ENCODE assay signal across 8 cellular contexts in genomic region chr14:103103461-103104388, GRCh38. TPM values are rescaled to one million over a fixed set of nuclear protein-coding genes. Genes with fewer than 3 reads are reported as not detected.
DNase-seq lines count a peak whose midpoint lies in the region; ATAC-seq, FAIRE-seq and TF ChIP-seq lines count a peak whose summit lies in the region.

No MANE protein-coding gene starts in this region.

- H3K4me3 Mint-ChIP-seq in activated T-helper 1 cell treated with anti-CD3 and anti-CD28 coated beads, Interleukin-12 subunit alpha, Interleukin-12 subunit beta, Interleukin-2, Interleukin-4 antibody, amounts not matched to agents 30 ng/mL and 10 ng/mL and 1 ng/mL, durations not matched to agents 14 hours and 24 hours and 36 hours, result peak overlapping the region; percentile 53

- DNase-seq in DMS53 (lab: John Stamatoyannopoulos, UW), result peak; percentile 80
- peak; percentile 70 for DNase-seq in NCI-H1105 treated with DMSO at 0.1 percent for 48 hours (lab: John Stamatoyannopoulos, UW)
- no peak for DNase-seq in activated T-helper 1 cell treated with anti-CD3 and anti-CD28 coated beads, Interleukin-12 subunit alpha, Interleukin-12 subunit beta, Interleukin-2, Interleukin-4 antibody, amounts not matched to agents 30 ng/mL and 10 ng/mL and 1 ng/mL, durations not matched to agents 14 hours and 24 hours and 36 hours (ENCODE audit: low spot score)
- peak; percentile 91 for DNase-seq in kidney
- DNase-seq in SKM-1 (lab: John Stamatoyannopoulos, UW; ENCODE audit: unreplicated experiment), result no peak
- no peak for DNase-seq in activated CD4-positive, CD25-positive, alpha-beta regulatory T cell treated with anti-CD3 and anti-CD28 coated beads, Interleukin-2, amount 50 U/mL, for 72 hours

- H3K4me3 ChIP-seq in kidney (ENCODE audit: low read length in 2 of 2), result peak overlapping the region in 1 of 2 donors; percentile 25

- H3K9me3 ChIP-seq in kidney (ENCODE audit: control insufficient read depth in 1 of 2, low read length in 2 of 2), result no peaks in the 10 kb centered on the region

- intact Hi-C loops in activated T-helper 1 cell treated with anti-CD3 and anti-CD28 coated beads, Interleukin-12 subunit alpha, Interleukin-12 subunit beta, Interleukin-2, Interleukin-4 antibody, amounts not matched to agents 30 ng/mL and 10 ng/mL and 1 ng/mL, durations not matched to agents 14 hours and 24 hours and 36 hours (cut with micrococcal nuclease), result loop anchor here (2.0 kb wide), 1 partner anchor 37 kb away; no protein-coding TSS in a partner anchor
- intact Hi-C loops in kidney (cut with DNase I), result loop anchor here (10.0 kb wide), 2 partner anchors 71 to 191 kb away; no protein-coding TSS in a partner anchor

- H3K36me3 Mint-ChIP-seq in activated T-helper 1 cell treated with anti-CD3 and anti-CD28 coated beads, Interleukin-12 subunit alpha, Interleukin-12 subunit beta, Interleukin-2, Interleukin-4 antibody, amounts not matched to agents 30 ng/mL and 10 ng/mL and 1 ng/mL, durations not matched to agents 14 hours and 24 hours and 36 hours (ENCODE audit: low read depth), result no peaks in the 10 kb centered on the region

- H3K9me3 Mint-ChIP-seq in activated T-helper 1 cell treated with anti-CD3 and anti-CD28 coated beads, Interleukin-12 subunit alpha, Interleukin-12 subunit beta, Interleukin-2, Interleukin-4 antibody, amounts not matched to agents 30 ng/mL and 10 ng/mL and 1 ng/mL, durations not matched to agents 14 hours and 24 hours and 36 hours, result no peaks in the 10 kb centered on the region

- no peaks in the 10 kb centered on the region for H3K36me3 ChIP-seq in kidney (ENCODE audit: control insufficient read depth in 1 of 2, insufficient read depth in 2 of 2, low read length in 2 of 2)

- H3K27me3 Mint-ChIP-seq in activated T-helper 1 cell treated with anti-CD3 and anti-CD28 coated beads, Interleukin-12 subunit alpha, Interleukin-12 subunit beta, Interleukin-2, Interleukin-4 antibody, amounts not matched to agents 30 ng/mL and 10 ng/mL and 1 ng/mL, durations not matched to agents 14 hours and 24 hours and 36 hours (ENCODE audit: insufficient read depth), result peaks cover 38% of the 10 kb centered on the region

- H3K9ac ChIP-seq in kidney (ENCODE audit: low read length in 2 of 2), result no peak overlapping the region

- FAIRE-seq in kidney (lab: Jason Lieb, UNC), result no peak

- peaks cover 5% of the 10 kb centered on the region for H3K4me1 Mint-ChIP-seq in activated T-helper 1 cell treated with anti-CD3 and anti-CD28 coated beads, Interleukin-12 subunit alpha, Interleukin-12 subunit beta, Interleukin-2, Interleukin-4 antibody, amounts not matched to agents 30 ng/mL and 10 ng/mL and 1 ng/mL, durations not matched to agents 14 hours and 24 hours and 36 hours (ENCODE audit: low read depth)

- peaks cover 0 to 14% of the 10 kb centered on the region in 2 donors for H3K4me1 ChIP-seq in kidney (ENCODE audit: control insufficient read depth in 1 of 2, insufficient read depth in 1 of 2, low read depth in 1 of 2, low read length in 2 of 2)

- ATAC-seq in GM21723 (IDR thresholded peaks at IDR 0.05; ENCODE audit: unreplicated experiment) (no peak), GM21423 (IDR thresholded peaks at IDR 0.05; ENCODE audit: unreplicated experiment) (no peak)

- H3K27ac ChIP-seq in kidney (ENCODE audit: low read depth in 2 of 2, low read length in 2 of 2), result no peak overlapping the region

- TF ChIP-seq CTCF in kidney (IDR thresholded peaks at IDR 0.05; ENCODE audit: borderline replicate concordance, extremely low read depth, insufficient read depth), result no peak

- H3K27ac Mint-ChIP-seq in activated T-helper 1 cell treated with anti-CD3 and anti-CD28 coated beads, Interleukin-12 subunit alpha, Interleukin-12 subunit beta, Interleukin-2, Interleukin-4 antibody, amounts not matched to agents 30 ng/mL and 10 ng/mL and 1 ng/mL, durations not matched to agents 14 hours and 24 hours and 36 hours, result no peak overlapping the region

RNA-seq across cellular contexts. Expression of gene EXOC3L4, which starts 9.2 kb away (rescaled TPM):
- not detected in 2 replicates for total RNA-seq in activated T-helper 1 cell treated with anti-CD3 and anti-CD28 coated beads, Interleukin-12 subunit alpha, Interleukin-12 subunit beta, Interleukin-2, Interleukin-4 antibody, amounts not matched to agents 30 ng/mL and 10 ng/mL and 1 ng/mL, durations not matched to agents 14 hours and 24 hours and 36 hours
- total RNA-seq in kidney, result 11.6 TPM
- polyA plus RNA-seq in kidney (ENCODE audit: insufficient read depth, low read depth, low replicate concordance), result 15.6 TPM

RNA-seq across cellular contexts. Expression of gene TNFAIP2, which starts 19.5 kb away (rescaled TPM):
- 2.3 and 2.4 TPM in 2 replicates for total RNA-seq in activated T-helper 1 cell treated with anti-CD3 and anti-CD28 coated beads, Interleukin-12 subunit alpha, Interleukin-12 subunit beta, Interleukin-2, Interleukin-4 antibody, amounts not matched to agents 30 ng/mL and 10 ng/mL and 1 ng/mL, durations not matched to agents 14 hours and 24 hours and 36 hours
- 301 TPM for total RNA-seq in kidney
- 42.9 TPM for polyA plus RNA-seq in kidney (ENCODE audit: insufficient read depth, low read depth, low replicate concordance)

RNA-seq across cellular contexts. Expression of gene LBHD2, which starts 19.7 kb away (rescaled TPM):
- not detected in 2 replicates for total RNA-seq in activated T-helper 1 cell treated with anti-CD3 and anti-CD28 coated beads, Interleukin-12 subunit alpha, Interleukin-12 subunit beta, Interleukin-2, Interleukin-4 antibody, amounts not matched to agents 30 ng/mL and 10 ng/mL and 1 ng/mL, durations not matched to agents 14 hours and 24 hours and 36 hours
- not detected for total RNA-seq in kidney
- polyA plus RNA-seq in kidney (ENCODE audit: insufficient read depth, low read depth, low replicate concordance), result 0.82 TPM

RNA-seq across cellular contexts. Expression of gene CDC42BPB, which starts 46.4 kb away (rescaled TPM):
- 1.5 and 1.6 TPM in 2 replicates for total RNA-seq in activated T-helper 1 cell treated with anti-CD3 and anti-CD28 coated beads, Interleukin-12 subunit alpha, Interleukin-12 subunit beta, Interleukin-2, Interleukin-4 antibody, amounts not matched to agents 30 ng/mL and 10 ng/mL and 1 ng/mL, durations not matched to agents 14 hours and 24 hours and 36 hours
- total RNA-seq in kidney, result 127 TPM
- polyA plus RNA-seq in kidney (ENCODE audit: insufficient read depth, low read depth, low replicate concordance), result 22.5 TPM

Comparison
In these comparisons a context has a peak if more than half of its experiments do, and no peak if none do; other contexts are left out.
1. DNase-seq: peak in DMS53 (single experiment), NCI-H1105 treated with DMSO at 0.1 percent for 48 hours (single experiment) and kidney (single experiment); none in activated T-helper 1 cell treated with anti-CD3 and anti-CD28 coated beads, Interleukin-12 subunit alpha, Interleukin-12 subunit beta, Interleukin-2, Interleukin-4 antibody, amounts not matched to agents 30 ng/mL and 10 ng/mL and 1 ng/mL, durations not matched to agents 14 hours and 24 hours and 36 hours (single experiment), SKM-1 (single experiment) and activated CD4-positive, CD25-positive, alpha-beta regulatory T cell treated with anti-CD3 and anti-CD28 coated beads, Interleukin-2, amount 50 U/mL, for 72 hours (single experiment).
2. RNA of gene EXOC3L4, which starts 9.2 kb away (total RNA-seq): 11.6 TPM in kidney (single experiment); not detected in activated T-helper 1 cell treated with anti-CD3 and anti-CD28 coated beads, Interleukin-12 subunit alpha, Interleukin-12 subunit beta, Interleukin-2, Interleukin-4 antibody, amounts not matched to agents 30 ng/mL and 10 ng/mL and 1 ng/mL, durations not matched to agents 14 hours and 24 hours and 36 hours; every median in the first group is over 10 times any median in the second.
3. RNA of gene TNFAIP2, which starts 19.5 kb away (total RNA-seq): 301 TPM in kidney (single experiment); 2.3 to 2.4 TPM in activated T-helper 1 cell treated with anti-CD3 and anti-CD28 coated beads, Interleukin-12 subunit alpha, Interleukin-12 subunit beta, Interleukin-2, Interleukin-4 antibody, amounts not matched to agents 30 ng/mL and 10 ng/mL and 1 ng/mL, durations not matched to agents 14 hours and 24 hours and 36 hours; every median in the first group is over 10 times any median in the second.